ENCODE assay signal across 22 cellular contexts in the genomic region with DNA sequence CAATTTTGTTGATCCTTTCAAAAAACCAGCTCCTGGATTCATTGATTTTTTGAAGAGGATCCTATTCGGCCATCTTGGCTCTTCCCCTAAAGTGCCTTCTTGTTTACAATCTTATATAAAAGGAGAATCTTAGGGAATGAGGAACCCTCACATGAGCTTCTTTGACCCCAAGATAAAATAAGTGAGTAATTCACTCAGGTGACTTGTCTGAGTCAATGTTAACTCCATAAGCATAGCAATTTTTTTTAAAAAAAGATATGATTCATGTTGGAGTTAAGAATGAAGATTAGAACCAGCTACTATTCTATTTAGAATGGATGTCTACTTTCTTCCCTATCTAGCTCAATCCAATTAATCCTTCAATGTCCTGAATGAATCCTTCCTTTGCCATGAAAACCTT.
"Had no signal": no experiment of that assay in that cellular context is flagged by ENCODE, and none has a peak within 500 bp of the region (broad histone marks: within the 10 kb centered on the region; RNA-seq: fewer than 3 reads in every experiment).

No MANE protein-coding gene starts in this region.

- H3K36me3 ChIP-seq: pancreas, stomach, thoracic aorta, transverse colon had no signal

- FAIRE-seq: kidney, pancreas, small intestine had no signal

- H3K4me1 ChIP-seq: pancreas, stomach, transverse colon had no signal

- H3K9me3 ChIP-seq: pancreas, stomach, thoracic aorta, transverse colon had no signal

- H3K27ac Mint-ChIP-seq: immature natural killer cell, naive B cell, nephron, progenitor cell of endocrine pancreas had no signal

- DNase-seq: effector CD4-positive, alpha-beta T cell; foreskin fibroblast; immature natural killer cell; kidney; left colon; left ventricle myocardium superior; naive B cell; occipital lobe; pancreas; right cardiac atrium; small intestine; stimulated activated CD4-positive, alpha-beta T cell treated with anti-CD3 and anti-CD28 coated beads, Interleukin-12 subunit alpha, Interleukin-12 subunit beta, amount 100 ng/mL, for 4 hours; stimulated activated naive CD4-positive, alpha-beta T cell; stomach; substantia nigra; transverse colon had no signal

- H3K36me3 Mint-ChIP-seq: naive B cell had no signal

- H3K27ac ChIP-seq: coronary artery, pancreas, stomach, thoracic aorta, transverse colon had no signal

- H3K27me3 ChIP-seq: pancreas, stomach, transverse colon had no signal

- H3K4me1 Mint-ChIP-seq: immature natural killer cell, nephron had no signal

- H3K27me3 Mint-ChIP-seq: naive B cell, progenitor cell of endocrine pancreas had no signal

- H3K4me3 Mint-ChIP-seq: immature natural killer cell, naive B cell, nephron had no signal

- H3K4me3 ChIP-seq: coronary artery, lung, pancreas, stomach, thoracic aorta, transverse colon had no signal

- ATAC-seq: esophagus mucosa, left colon, left ventricle myocardium superior, pancreas, right cardiac atrium had no signal
